Comparison of ENCODE assay signal across 9 cellular contexts in the genomic region with DNA sequence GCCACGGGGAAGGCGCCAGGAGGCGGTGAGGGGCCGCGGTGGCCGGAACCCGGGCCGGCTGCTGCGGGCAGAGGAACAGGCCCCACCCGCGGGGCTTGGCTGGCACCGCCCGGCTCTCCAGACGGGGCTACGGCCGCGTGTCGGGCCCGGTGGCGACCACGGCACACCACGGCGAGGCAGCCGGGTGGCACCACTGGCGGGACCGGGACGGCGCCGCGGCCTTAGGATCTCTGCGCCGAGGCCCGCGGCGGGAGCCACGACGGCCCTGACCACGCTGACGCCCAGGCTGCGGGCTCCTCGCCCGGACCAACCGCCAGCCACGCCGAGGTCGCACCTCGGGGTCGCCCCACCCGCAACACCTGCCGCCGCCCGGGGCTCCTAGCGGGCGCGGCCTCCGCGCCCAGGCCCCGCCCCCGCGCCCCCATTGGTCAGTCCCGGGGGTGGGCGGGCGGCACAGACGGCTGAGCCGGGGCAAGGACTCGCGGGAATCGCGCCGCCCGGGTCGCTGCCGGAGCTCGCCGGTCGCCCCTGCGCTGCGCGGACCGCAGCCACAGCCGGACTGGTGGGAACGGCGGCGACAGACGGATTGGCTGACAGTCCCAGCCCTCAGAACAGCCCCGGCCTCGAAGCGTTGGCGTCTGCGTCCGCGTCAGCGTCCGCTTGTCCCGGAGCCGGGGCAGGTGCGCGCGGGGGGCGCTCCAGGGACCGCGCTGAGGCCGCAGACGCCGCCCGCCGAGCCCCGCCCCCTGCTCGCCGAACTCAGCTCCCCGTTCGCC. TPM values are rescaled to one million over a fixed set of nuclear protein-coding genes. Genes with fewer than 3 reads are reported as not detected.
DNase-seq lines count a peak whose midpoint lies in the region; ATAC-seq and TF ChIP-seq lines count a peak whose summit lies in the region.
"Had no signal": no experiment of that assay in that cellular context is flagged by ENCODE, and none has a peak within 500 bp of the region (broad histone marks: within the 10 kb centered on the region; RNA-seq: fewer than 3 reads in every experiment).

A gene with protein sequence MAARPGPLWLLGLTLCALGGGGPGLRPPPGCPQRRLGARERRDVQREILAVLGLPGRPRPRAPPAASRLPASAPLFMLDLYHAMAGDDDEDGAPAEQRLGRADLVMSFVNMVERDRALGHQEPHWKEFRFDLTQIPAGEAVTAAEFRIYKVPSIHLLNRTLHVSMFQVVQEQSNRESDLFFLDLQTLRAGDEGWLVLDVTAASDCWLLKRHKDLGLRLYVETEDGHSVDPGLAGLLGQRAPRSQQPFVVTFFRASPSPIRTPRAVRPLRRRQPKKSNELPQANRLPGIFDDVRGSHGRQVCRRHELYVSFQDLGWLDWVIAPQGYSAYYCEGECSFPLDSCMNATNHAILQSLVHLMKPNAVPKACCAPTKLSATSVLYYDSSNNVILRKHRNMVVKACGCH (plus strand): TSS at position 491 of the 776 bp plus-strand sequence. CDS start 356 bp downstream, outside the sequence.

- H3K9ac ChIP-seq in HUES64 (ENCODE audit: low read depth, low read length) (no peak within 1 kb of the TSS; the same call in 1 of the 2 replicates), skeletal muscle tissue (ENCODE audit: low read depth in 1 of 3, low read length in 3 of 3) (no peak within 1 kb of the TSS)

- H3K27me3 Mint-ChIP-seq in activated naive CD4-positive, alpha-beta T cell treated with anti-CD3 and anti-CD28 coated beads for 36 hours (ENCODE audit: low read depth): peaks cover 24% of the 10 kb centered on the region

- WGBS in HUES64: 2% methylated on average over 112 of the region's 112 CpGs

- peak; percentile 100 for DNase-seq in COLO668 (lab: John Stamatoyannopoulos, UW; ENCODE audit: unreplicated experiment)
- peak; percentile 19 for DNase-seq in SK-MEL-5 (ENCODE audit: low read depth, low spot score)
- peak; percentile 63 for DNase-seq in activated naive CD4-positive, alpha-beta T cell treated with anti-CD3 and anti-CD28 coated beads for 36 hours
- DNase-seq in right atrium auricular region (ENCODE audit: low spot score): no peak
- DNase-seq in amniotic stem cell (lab: John Stamatoyannopoulos, UW): no peak

- H3K27ac Mint-ChIP-seq in activated naive CD4-positive, alpha-beta T cell treated with anti-CD3 and anti-CD28 coated beads for 36 hours: no peak within 1 kb of the TSS

- peak; percentile 73 for ATAC-seq in GM19452 (IDR thresholded peaks at IDR 0.05; ENCODE audit: unreplicated experiment)

- peaks cover 17% of the 10 kb centered on the region for H3K36me3 ChIP-seq in HUES64 (ENCODE audit: insufficient read depth, low read length)
- peaks cover 17% of the 10 kb centered on the region for H3K36me3 ChIP-seq in right atrium auricular region
- H3K36me3 ChIP-seq in skeletal muscle tissue (ENCODE audit: control insufficient read depth in 3 of 3, insufficient read depth in 3 of 3, low read length in 3 of 3): peaks cover 4 to 12% (median 5%) of the 10 kb centered on the region in 3 donors

- H3K4me1 ChIP-seq in HUES64 (ENCODE audit: insufficient read depth, low read length) (no peaks in the 10 kb centered on the region), right atrium auricular region (peaks cover 0 to 13% of the 10 kb centered on the region in 2 donors), skeletal muscle tissue (ENCODE audit: control insufficient read depth in 3 of 3, insufficient read depth in 3 of 3, low read length in 3 of 3) (peaks cover 0 to 7% (median 2%) of the 10 kb centered on the region in 3 donors)

- H3K27ac ChIP-seq in HUES64 (ENCODE audit: low read depth, low read length): no peak within 1 kb of the TSS
- H3K27ac ChIP-seq in right atrium auricular region: peak within 1 kb of the TSS in 1 of 2 donors; percentile 10
- no peak within 1 kb of the TSS for H3K27ac ChIP-seq in skeletal muscle tissue (ENCODE audit: low read depth, low read length)

- TF ChIP-seq CTCF in right atrium auricular region (IDR thresholded peaks at IDR 0.05): no peak

- CTCF ChIA-PET in activated naive CD4-positive, alpha-beta T cell treated with anti-CD3 and anti-CD28 coated beads for 36 hours (lab: Charles Lee): interaction anchor here (0.9 to 1.1 kb wide), 3 partner anchors 48 to 399 kb away, joined by 3 read pairs; no protein-coding TSS in a partner anchor

- H3K4me3 ChIP-seq in HUES64 (ENCODE audit: low read length) (peak within 1 kb of the TSS; percentile 50), right atrium auricular region (peak within 1 kb of the TSS; percentile 39 to 55), skeletal muscle tissue (ENCODE audit: low read length in 3 of 3) (peak within 1 kb of the TSS in 2 of 3 donors; percentile 43 to 52)

- peaks cover 4% of the 10 kb centered on the region for H3K36me3 Mint-ChIP-seq in activated naive CD4-positive, alpha-beta T cell treated with anti-CD3 and anti-CD28 coated beads for 36 hours (ENCODE audit: low read depth)

- H3K9me3 ChIP-seq in HUES64 (ENCODE audit: insufficient read depth, low read depth, low read length): no peaks in the 10 kb centered on the region
- no peaks in the 10 kb centered on the region for H3K9me3 ChIP-seq in right atrium auricular region
- H3K9me3 ChIP-seq in skeletal muscle tissue (ENCODE audit: control insufficient read depth in 3 of 3, low read length in 3 of 3): no peaks in the 10 kb centered on the region

- in situ Hi-C loops in SK-MEL-5 (cut with HindIII; ENCODE audit: low pct_unique_long_range_greater_than_20kb, low sequenced_read_pairs): no loop called here

- H3K27me3 ChIP-seq in HUES64 (ENCODE audit: insufficient read depth, low read length) (peaks cover 63% of the 10 kb centered on the region), right atrium auricular region (no peaks in the 10 kb centered on the region), skeletal muscle tissue (ENCODE audit: control insufficient read depth in 3 of 3, insufficient read depth in 3 of 3, low read length in 3 of 3) (peaks cover 11 to 30% (median 18%) of the 10 kb centered on the region in 3 donors)

- H3K9me3 Mint-ChIP-seq in activated naive CD4-positive, alpha-beta T cell treated with anti-CD3 and anti-CD28 coated beads for 36 hours: no peaks in the 10 kb centered on the region

- H3K4me3 Mint-ChIP-seq in activated naive CD4-positive, alpha-beta T cell treated with anti-CD3 and anti-CD28 coated beads for 36 hours: peak within 1 kb of the TSS; percentile 59

- peaks cover 10% of the 10 kb centered on the region for H3K4me1 Mint-ChIP-seq in activated naive CD4-positive, alpha-beta T cell treated with anti-CD3 and anti-CD28 coated beads for 36 hours (ENCODE audit: low read depth)

- intact Hi-C loops in activated naive CD4-positive, alpha-beta T cell treated with anti-CD3 and anti-CD28 coated beads for 36 hours (cut with micrococcal nuclease): no loop called here

RNA-seq across cellular contexts. Expression of the gene that starts here (rescaled TPM):
- polyA plus RNA-seq in HUES64 (2013, experiment 1 of 2): not detected
- not detected for polyA plus RNA-seq in HUES64 (2013, experiment 2 of 2)
- not detected in 2 replicates for total RNA-seq in SK-MEL-5 (2014; rRNA removed; shearing (Covaris generic))
- polyA plus RNA-seq in SK-MEL-5 (2015; cell fraction: cytosol; rRNA removed): 0.57 TPM in 1 of 2 replicates, not detected in the other
- polyA plus RNA-seq in SK-MEL-5 (2015; cell fraction: nucleus; rRNA removed): 0.76 TPM in 1 of 2 replicates, not detected in the other
- not detected for total RNA-seq in activated naive CD4-positive, alpha-beta T cell treated with anti-CD3 and anti-CD28 coated beads for 36 hours
- total RNA-seq in right atrium auricular region (1 to 10 TPM; 1.4 to 3.2 TPM), skeletal muscle tissue (under 0.01 TPM)
- total RNA-seq: M059J had no signal

Comparison
In these comparisons a context has a peak if more than half of its experiments do, and no peak if none do; other contexts are left out.
1. Peak in DNase-seq in SK-MEL-5; RNA of the gene not detected or under 1 TPM.
2. Peak in DNase-seq in activated naive CD4-positive, alpha-beta T cell treated with anti-CD3 and anti-CD28 coated beads for 36 hours; RNA of the gene not detected or under 1 TPM.